1 cellular context compared by ENCODE assay signal in genomic region chr11:58928691-58929090, GRCh38.
TF ChIP-seq lines count a peak whose summit lies in the region.

No MANE protein-coding gene starts in this region.

TF ChIP-seq in GM23338, 12 proteins besides CTCF, POLR2A, EP300 and RAD21 (continued from another document):
- no peak for TF ChIP-seq ZNF462 (CRISPR knock-in tag; IDR thresholded peaks at IDR 0.05)
- TF ChIP-seq, protein P1, sequence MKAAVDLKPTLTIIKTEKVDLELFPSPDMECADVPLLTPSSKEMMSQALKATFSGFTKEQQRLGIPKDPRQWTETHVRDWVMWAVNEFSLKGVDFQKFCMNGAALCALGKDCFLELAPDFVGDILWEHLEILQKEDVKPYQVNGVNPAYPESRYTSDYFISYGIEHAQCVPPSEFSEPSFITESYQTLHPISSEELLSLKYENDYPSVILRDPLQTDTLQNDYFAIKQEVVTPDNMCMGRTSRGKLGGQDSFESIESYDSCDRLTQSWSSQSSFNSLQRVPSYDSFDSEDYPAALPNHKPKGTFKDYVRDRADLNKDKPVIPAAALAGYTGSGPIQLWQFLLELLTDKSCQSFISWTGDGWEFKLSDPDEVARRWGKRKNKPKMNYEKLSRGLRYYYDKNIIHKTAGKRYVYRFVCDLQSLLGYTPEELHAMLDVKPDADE (IDR thresholded peaks at IDR 0.05), result no peak
- TF ChIP-seq, protein P2, sequence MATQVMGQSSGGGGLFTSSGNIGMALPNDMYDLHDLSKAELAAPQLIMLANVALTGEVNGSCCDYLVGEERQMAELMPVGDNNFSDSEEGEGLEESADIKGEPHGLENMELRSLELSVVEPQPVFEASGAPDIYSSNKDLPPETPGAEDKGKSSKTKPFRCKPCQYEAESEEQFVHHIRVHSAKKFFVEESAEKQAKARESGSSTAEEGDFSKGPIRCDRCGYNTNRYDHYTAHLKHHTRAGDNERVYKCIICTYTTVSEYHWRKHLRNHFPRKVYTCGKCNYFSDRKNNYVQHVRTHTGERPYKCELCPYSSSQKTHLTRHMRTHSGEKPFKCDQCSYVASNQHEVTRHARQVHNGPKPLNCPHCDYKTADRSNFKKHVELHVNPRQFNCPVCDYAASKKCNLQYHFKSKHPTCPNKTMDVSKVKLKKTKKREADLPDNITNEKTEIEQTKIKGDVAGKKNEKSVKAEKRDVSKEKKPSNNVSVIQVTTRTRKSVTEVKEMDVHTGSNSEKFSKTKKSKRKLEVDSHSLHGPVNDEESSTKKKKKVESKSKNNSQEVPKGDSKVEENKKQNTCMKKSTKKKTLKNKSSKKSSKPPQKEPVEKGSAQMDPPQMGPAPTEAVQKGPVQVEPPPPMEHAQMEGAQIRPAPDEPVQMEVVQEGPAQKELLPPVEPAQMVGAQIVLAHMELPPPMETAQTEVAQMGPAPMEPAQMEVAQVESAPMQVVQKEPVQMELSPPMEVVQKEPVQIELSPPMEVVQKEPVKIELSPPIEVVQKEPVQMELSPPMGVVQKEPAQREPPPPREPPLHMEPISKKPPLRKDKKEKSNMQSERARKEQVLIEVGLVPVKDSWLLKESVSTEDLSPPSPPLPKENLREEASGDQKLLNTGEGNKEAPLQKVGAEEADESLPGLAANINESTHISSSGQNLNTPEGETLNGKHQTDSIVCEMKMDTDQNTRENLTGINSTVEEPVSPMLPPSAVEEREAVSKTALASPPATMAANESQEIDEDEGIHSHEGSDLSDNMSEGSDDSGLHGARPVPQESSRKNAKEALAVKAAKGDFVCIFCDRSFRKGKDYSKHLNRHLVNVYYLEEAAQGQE (IDR thresholded peaks at IDR 0.05; ENCODE audit: unreplicated experiment), result no peak
- no peak for TF ChIP-seq EZH2 (IDR thresholded peaks at IDR 0.05; ENCODE audit: low read depth, unreplicated experiment)
- TF ChIP-seq EZH2phosphoT487 (IDR thresholded peaks at IDR 0.05; ENCODE audit: unreplicated experiment), result no peak
- TF ChIP-seq STAT1 (IDR thresholded peaks at IDR 0.05; ENCODE audit: unreplicated experiment), result no peak
TF ChIP-seq in GM23338: peak in this region for 0.
